In the genomic region with DNA sequence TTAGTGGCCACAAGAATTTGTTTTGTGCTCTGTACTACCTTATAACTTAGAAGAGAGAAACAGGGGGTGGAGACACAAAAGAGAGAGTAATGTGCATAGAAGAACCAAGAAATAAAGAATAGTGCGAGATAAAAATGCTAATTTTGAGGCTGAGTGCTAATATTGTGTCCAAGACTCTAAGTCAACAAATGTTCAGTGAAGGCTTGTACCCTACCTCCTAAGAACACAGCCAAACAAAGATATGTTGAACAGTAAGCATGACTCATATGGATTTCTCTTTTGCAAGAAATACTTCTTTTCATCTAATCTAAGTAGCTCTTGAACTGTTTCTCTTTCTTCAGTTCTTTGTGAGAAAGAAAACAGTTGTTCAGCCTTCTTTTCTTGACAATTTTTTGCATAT, we compare ENCODE assay signal across 17 cellular contexts. TPM values are rescaled to one million over a fixed set of nuclear protein-coding genes. Genes with fewer than 3 reads are reported as not detected.
DNase-seq lines count a peak whose midpoint lies in the region; ATAC-seq and TF ChIP-seq lines count a peak whose summit lies in the region.
"Had no signal": no experiment of that assay in that cellular context is flagged by ENCODE, and none has a peak within 500 bp of the region (broad histone marks: within the 10 kb centered on the region; RNA-seq: fewer than 3 reads in every experiment).

No MANE protein-coding gene starts in this region.

- no peak overlapping the region for H3K4me2 ChIP-seq in PC-9

- H3K36me3 Mint-ChIP-seq in activated naive CD8-positive, alpha-beta T cell treated with anti-CD3 and anti-CD28 coated beads for 36 hours = no peaks in the 10 kb centered on the region
- H3K36me3 Mint-ChIP-seq: mesothelial cell of epicardium; stimulated activated memory B cell treated with anti-CD40 and anti-IgM and Interleukin-4, amounts not matched to agents 10 μg/mL and 1 μg/mL and 100 μg/mL, for 72 hours had no signal

- H3K27ac Mint-ChIP-seq in activated naive CD8-positive, alpha-beta T cell treated with anti-CD3 and anti-CD28 coated beads for 36 hours = no peak overlapping the region
- H3K27ac Mint-ChIP-seq: B cell; mesothelial cell of epicardium; stimulated activated memory B cell treated with anti-CD40 and anti-IgM and Interleukin-4, amounts not matched to agents 10 μg/mL and 1 μg/mL and 100 μg/mL, for 72 hours had no signal

- TF ChIP-seq CTCF in PC-9 (conservative IDR thresholded peaks at IDR 0.05) = no peak

- DNase-seq in AG08396 (ENCODE audit: low spot score) (peak; percentile 4), PC-9 (peak in 1 of 2 experiments; percentile 35), dedifferentiated amniotic fluid mesenchymal stem cell (ENCODE audit: extremely low spot score) (peak; percentile 57), kidney tubule cell (ENCODE audit: low spot score) (peak; percentile 18), NCI-H2107 (lab: John Stamatoyannopoulos, UW) (no peak), T-helper 1 cell (no peak)
- DNase-seq in activated naive CD8-positive, alpha-beta T cell treated with anti-CD3 and anti-CD28 coated beads for 36 hours = no peak
- DNase-seq: activated CD8-positive, alpha-beta memory T cell treated with anti-CD3 and anti-CD28 coated beads, Interleukin-2, amount 50 U/mL, for 48 hours; H9; NCI-H1436; NCI-H748 treated with DMSO at 0.1 percent for 48 hours; SJCRH30; stimulated activated CD4-positive, alpha-beta T cell treated with anti-CD3 and anti-CD28 coated beads, Interleukin-4, amount 100 ng/mL, for 1 hour had no signal

- no peaks in the 10 kb centered on the region for H4K20me1 ChIP-seq in PC-9 (ENCODE audit: insufficient read depth)

- H3K9me3 Mint-ChIP-seq in activated naive CD8-positive, alpha-beta T cell treated with anti-CD3 and anti-CD28 coated beads for 36 hours = peaks cover 3% of the 10 kb centered on the region
- H3K9me3 Mint-ChIP-seq: H9; stimulated activated memory B cell treated with anti-CD40 and anti-IgM and Interleukin-4, amounts not matched to agents 10 μg/mL and 1 μg/mL and 100 μg/mL, for 72 hours had no signal

- H3K9me3 ChIP-seq in PC-9 (ENCODE audit: insufficient read depth, low read depth) = no peaks in the 10 kb centered on the region
- H3K9me3 ChIP-seq: SJCRH30 had no signal

- no peak for ATAC-seq in HG02840 (IDR thresholded peaks at IDR 0.05; ENCODE audit: low FRiP score, unreplicated experiment)
- ATAC-seq: stimulated activated memory B cell treated with anti-CD40 and anti-IgM and Interleukin-4, amounts not matched to agents 10 μg/mL and 1 μg/mL and 100 μg/mL, for 72 hours had no signal

- 0 out of 2 replicates have a peak overlapping the region, but pooled peaks have one; percentile 24 for H3K27ac ChIP-seq in PC-9
- H3K27ac ChIP-seq: SJCRH30 had no signal

- H3K36me3 ChIP-seq in PC-9 (ENCODE audit: low read depth) = no peaks in the 10 kb centered on the region
- H3K36me3 ChIP-seq: SJCRH30 had no signal

- H3K4me1 Mint-ChIP-seq in activated naive CD8-positive, alpha-beta T cell treated with anti-CD3 and anti-CD28 coated beads for 36 hours = no peaks in the 10 kb centered on the region
- H3K4me1 Mint-ChIP-seq: B cell; stimulated activated memory B cell treated with anti-CD40 and anti-IgM and Interleukin-4, amounts not matched to agents 10 μg/mL and 1 μg/mL and 100 μg/mL, for 72 hours had no signal

- H3K79me2 ChIP-seq in PC-9 (ENCODE audit: low read depth) = no peaks in the 10 kb centered on the region; the same call in 1 of the 2 replicates

- POLR2A ChIA-PET in PC-9 (lab: Charles Lee; ENCODE audit: unreplicated experiment) = interaction anchor here (0.7 kb wide), 1 partner anchor 122 kb away, joined by 4 read pairs; no protein-coding TSS in a partner anchor

- peaks cover 12% of the 10 kb centered on the region; the same call in 1 of the 2 replicates for H3K4me1 ChIP-seq in PC-9 (replicated peaks; ENCODE audit: insufficient read depth)
- H3K4me1 ChIP-seq: SJCRH30 had no signal

- H3K4me3 ChIP-seq in PC-9 = no peak overlapping the region
- H3K4me3 ChIP-seq: SJCRH30 had no signal

- no peaks in the 10 kb centered on the region for H3K9me2 ChIP-seq in PC-9 (ENCODE audit: insufficient read depth)

- BruUV-seq in PC-9 (replicated peaks; lab: Mats Ljungman, UMichigan) = no TSS peak

- H3K4me3 Mint-ChIP-seq in activated naive CD8-positive, alpha-beta T cell treated with anti-CD3 and anti-CD28 coated beads for 36 hours = no peak overlapping the region
- H3K4me3 Mint-ChIP-seq: B cell; H9; mesothelial cell of epicardium; stimulated activated memory B cell treated with anti-CD40 and anti-IgM and Interleukin-4, amounts not matched to agents 10 μg/mL and 1 μg/mL and 100 μg/mL, for 72 hours had no signal

- intact Hi-C loops in PC-9 (cut with micrococcal nuclease; ENCODE audit: unreplicated experiment) = no loop called here

- peaks cover 29% of the 10 kb centered on the region for H3K27me3 Mint-ChIP-seq in activated naive CD8-positive, alpha-beta T cell treated with anti-CD3 and anti-CD28 coated beads for 36 hours

- H3K27me3 ChIP-seq in PC-9 (ENCODE audit: insufficient read depth, low read depth) = no peaks in the 10 kb centered on the region
- H3K27me3 ChIP-seq: SJCRH30 had no signal

- no peaks in the 10 kb centered on the region; the same call in 1 of the 2 replicates for H3F3A ChIP-seq in PC-9 (ENCODE audit: insufficient read depth, low read depth)

- no peak overlapping the region for H2AFZ ChIP-seq in PC-9

- CTCF ChIA-PET in PC-9 (lab: Charles Lee) = no interaction called here

RNA-seq across cellular contexts. Expression of a gene that starts 45.2 kb away (rescaled TPM):
- 6.1 and 10.2 TPM in 2 replicates for total RNA-seq in PC-9 (2021)
- total RNA-seq in activated naive CD8-positive, alpha-beta T cell treated with anti-CD3 and anti-CD28 coated beads for 36 hours = not detected
- total RNA-seq: B cell had no signal

Comparison
In these comparisons a context has a peak if more than half of its experiments do, and no peak if none do; other contexts are left out.
1. DNase-seq: peak in AG08396 (single experiment), dedifferentiated amniotic fluid mesenchymal stem cell (single experiment) and kidney tubule cell (single experiment); none in NCI-H2107 (single experiment), activated naive CD8-positive, alpha-beta T cell treated with anti-CD3 and anti-CD28 coated beads for 36 hours (single experiment) and T-helper 1 cell (0 of 5).